Comparison of ENCODE assay signal across 15 cellular contexts in the genomic region with DNA sequence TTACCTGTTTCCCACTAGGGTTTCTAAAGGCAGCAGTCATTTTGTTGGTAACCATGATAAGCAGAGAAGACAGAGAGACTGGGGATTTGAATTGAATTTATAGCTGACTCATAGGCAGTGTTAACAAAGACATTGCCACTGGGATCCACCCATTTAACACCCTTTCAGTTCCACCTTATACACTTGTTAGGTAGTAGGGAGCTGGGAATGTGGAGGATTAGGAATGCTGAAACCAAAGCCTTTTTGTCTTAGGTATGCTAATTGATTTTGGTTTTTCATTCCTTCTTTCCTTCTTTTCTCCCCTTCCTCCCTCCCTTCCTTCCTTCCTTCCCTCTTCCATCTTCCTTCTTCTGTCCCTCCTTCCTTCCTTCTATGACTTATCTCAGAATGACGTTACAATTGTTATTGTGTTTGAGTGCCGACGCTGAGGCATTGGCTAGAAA. TPM values are rescaled to one million over a fixed set of nuclear protein-coding genes. Genes with fewer than 3 reads are reported as not detected.
DNase-seq lines count a peak whose midpoint lies in the region; ATAC-seq, FAIRE-seq and TF ChIP-seq lines count a peak whose summit lies in the region.
"Had no signal": no experiment of that assay in that cellular context is flagged by ENCODE, and none has a peak within 500 bp of the region (broad histone marks: within the 10 kb centered on the region; RNA-seq: fewer than 3 reads in every experiment).

No MANE protein-coding gene starts in this region.

- H3K9me1 ChIP-seq in endothelial cell of umbilical vein (replicated peaks; ENCODE audit: control insufficient read depth, extremely low read depth, insufficient read depth, low read length) = no peaks in the 10 kb centered on the region

- DNase-seq in NCI-H345 (lab: John Stamatoyannopoulos, UW) = peak; percentile 46
- no peak for DNase-seq in NCI-H345 treated with DMSO at 0.1 percent for 48 hours (lab: John Stamatoyannopoulos, UW; ENCODE audit: unreplicated experiment)
- DNase-seq in NCI-H226 = peak; percentile 40
- DNase-seq in endothelial cell of umbilical vein (ENCODE audit: low read depth, low spot score) = peak; percentile 75
- no peak for DNase-seq in NCI-H1436 treated with DMSO at 0.1 percent for 48 hours (lab: John Stamatoyannopoulos, UW)
- DNase-seq: activated CD4-positive, alpha-beta memory T cell treated with anti-CD3 and anti-CD28 coated beads for 36 hours; activated gamma-delta T cell treated with Interleukin-2 at 50 U/mL for 16 hours; brain microvascular endothelial cell; HFFc6; NCI-H1436; Peyer's patch; stimulated activated naive CD8-positive, alpha-beta T cell treated with anti-CD3 and anti-CD28 coated beads, Interleukin-15, Interleukin-2, amounts not matched to agents 100 U/mL and 50 U/mL, for 24 hours had no signal

- H3K9me3 ChIP-seq in endothelial cell of umbilical vein (replicated peaks; ENCODE audit: control insufficient read depth, insufficient read depth, low read length) = no peaks in the 10 kb centered on the region
- H3K9me3 ChIP-seq in neural cell (ENCODE audit: low read length) = no peaks in the 10 kb centered on the region
- H3K9me3 ChIP-seq: Peyer's patch had no signal

- no peaks in the 10 kb centered on the region for H4K20me1 ChIP-seq in endothelial cell of umbilical vein (replicated peaks; ENCODE audit: control insufficient read depth, extremely low read depth, insufficient read depth, low read length)
- no peaks in the 10 kb centered on the region for H4K20me1 ChIP-seq in neural cell (ENCODE audit: insufficient read depth)

- no peak for TF ChIP-seq EP300 in neural cell (conservative IDR thresholded peaks at IDR 0.05; ENCODE audit: poor library complexity, severe bottlenecking)

- no peak for ATAC-seq in GM18861 (IDR thresholded peaks at IDR 0.05; ENCODE audit: unreplicated experiment)
- ATAC-seq in GM21447 (IDR thresholded peaks at IDR 0.05; ENCODE audit: unreplicated experiment) = no peak
- ATAC-seq: stimulated activated naive CD8-positive, alpha-beta T cell treated with anti-CD3 and anti-CD28 coated beads, Interleukin-15, Interleukin-2, amounts not matched to agents 100 U/mL and 50 U/mL, for 24 hours had no signal

- H3K79me2 ChIP-seq in endothelial cell of umbilical vein (ENCODE audit: control insufficient read depth, insufficient read depth, low read length) = no peaks in the 10 kb centered on the region
- H3K79me2 ChIP-seq in neural cell (replicated peaks; ENCODE audit: insufficient read depth, low read length) = no peaks in the 10 kb centered on the region

- H3K9ac ChIP-seq in endothelial cell of umbilical vein (replicated peaks; ENCODE audit: extremely low read depth, insufficient read depth, low read length) = peak overlapping the region; percentile 24
- no peak overlapping the region for H3K9ac ChIP-seq in neural cell (ENCODE audit: low read length)

- no peak for TF ChIP-seq CTCF in endothelial cell of umbilical vein (IDR thresholded peaks at IDR 0.05; ENCODE audit: extremely low read depth in 1 of 2, insufficient read depth in 1 of 2, low read depth in 1 of 2, low read length in 2 of 2)
- TF ChIP-seq CTCF in neural cell (IDR thresholded peaks at IDR 0.05; ENCODE audit: poor library complexity, severe bottlenecking) = no peak

- H3K27ac ChIP-seq in endothelial cell of umbilical vein (ENCODE audit: insufficient read depth, low read depth, low read length) (peak overlapping the region; percentile 42), neural cell (ENCODE audit: low read length) (no peak overlapping the region)
- H3K27ac ChIP-seq: brain microvascular endothelial cell, Peyer's patch had no signal

- FAIRE-seq in endothelial cell of umbilical vein (lab: Jason Lieb, UNC) = peak; percentile 58

- H3K4me2 ChIP-seq in endothelial cell of umbilical vein (ENCODE audit: insufficient read depth, low read length) = peak overlapping the region; percentile 75
- H3K4me2 ChIP-seq in neural cell (ENCODE audit: low read length) = no peak overlapping the region

- peaks cover 14% of the 10 kb centered on the region for H3K4me1 ChIP-seq in endothelial cell of umbilical vein (ENCODE audit: control insufficient read depth, extremely low read depth, insufficient read depth, low read length)
- H3K4me1 ChIP-seq: Peyer's patch had no signal

- TF ChIP-seq RAD21 in neural cell (conservative IDR thresholded peaks at IDR 0.05) = no peak

- no TSS peak for BruUV-seq in endothelial cell of umbilical vein (replicated peaks; lab: Mats Ljungman, UMichigan)

- H3K4me3 ChIP-seq in endothelial cell of umbilical vein (replicated peaks in 1 of 3; ENCODE audit: insufficient read depth in 1 of 3, low read depth in 1 of 3, low read length in 3 of 3) (peak overlapping the region in 1 of 3 experiments; percentile 19), neural cell (ENCODE audit: low read length) (peak overlapping the region; percentile 16)
- H3K4me3 ChIP-seq: Peyer's patch had no signal

- POLR2A ChIA-PET in endothelial cell of umbilical vein (lab: Charles Lee) = interaction anchor here (1.5 kb wide), 1 partner anchor 12 kb away, joined by 3 read pairs; no protein-coding TSS in a partner anchor

- dilution Hi-C loops in endothelial cell of umbilical vein (cut with MboI; ENCODE audit: extremely low pct_ligation_motif_present, low sequenced_read_pairs) = no loop called here

- H3F3A ChIP-seq in neural cell (ENCODE audit: insufficient read depth, low read length, poor library complexity, severe bottlenecking) = no peaks in the 10 kb centered on the region

- H2AFZ ChIP-seq in endothelial cell of umbilical vein (ENCODE audit: low read depth, low read length) = peak overlapping the region; percentile 97
- peak overlapping the region; percentile 34 for H2AFZ ChIP-seq in neural cell (ENCODE audit: low read depth, low read length)

- CTCF ChIA-PET in endothelial cell of umbilical vein (lab: Charles Lee) = interaction anchor here (0.9 to 3.4 kb wide), 6 partner anchors 12 to 482 kb away, joined by 3 to 20 read pairs (median 6); a partner anchor contains a TSS

- H3K36me3 ChIP-seq in endothelial cell of umbilical vein (ENCODE audit: control insufficient read depth in 2 of 2, extremely low read depth in 1 of 2, insufficient read depth in 2 of 2, low read length in 2 of 2) = no peaks in the 10 kb centered on the region
- H3K36me3 ChIP-seq in neural cell (ENCODE audit: insufficient read depth, low read length) = no peaks in the 10 kb centered on the region
- H3K36me3 ChIP-seq: brain microvascular endothelial cell, Peyer's patch had no signal

- TF ChIP-seq POLR2A in endothelial cell of umbilical vein (IDR thresholded peaks at IDR 0.05; ENCODE audit: low read depth, low read length) = no peak

- H3K9me2 ChIP-seq in neural cell (ENCODE audit: insufficient read depth, low read length) = no peaks in the 10 kb centered on the region

- intact Hi-C loops in endothelial cell of umbilical vein (cut with micrococcal nuclease) = no loop called here

- no peaks in the 10 kb centered on the region for H3K27me3 ChIP-seq in endothelial cell of umbilical vein (ENCODE audit: control insufficient read depth in 2 of 2, insufficient read depth in 2 of 2, low read length in 2 of 2)
- no peaks in the 10 kb centered on the region for H3K27me3 ChIP-seq in neural cell (ENCODE audit: insufficient read depth, low read depth, low read length)
- H3K27me3 ChIP-seq: brain microvascular endothelial cell, Peyer's patch had no signal

TF ChIP-seq in endothelial cell of umbilical vein, 7 proteins besides CTCF, POLR2A, EP300 and RAD21:
- TF ChIP-seq JUN (IDR thresholded peaks at IDR 0.05; ENCODE audit: borderline replicate concordance, insufficient read depth, insufficient read length, low read depth) = peak; percentile 20
- no peak for TF ChIP-seq POLR2AphosphoS5 (IDR thresholded peaks at IDR 0.05; ENCODE audit: insufficient read depth, low read depth, low read length)
- TF ChIP-seq FOS (IDR thresholded peaks at IDR 0.05; ENCODE audit: borderline replicate concordance, insufficient read depth, low read length) = peak; percentile 60

TF ChIP-seq in neural cell, 6 proteins besides CTCF, POLR2A, EP300 and RAD21 (continues in another document):
- TF ChIP-seq MXI1 (conservative IDR thresholded peaks at IDR 0.05; ENCODE audit: poor library complexity, severe bottlenecking) (no peak), SMC3 (conservative IDR thresholded peaks at IDR 0.05; ENCODE audit: poor library complexity) (no peak), TAF1 (IDR thresholded peaks at IDR 0.05; ENCODE audit: low read depth) (no peak), EZH2 (IDR thresholded peaks at IDR 0.05; ENCODE audit: borderline replicate concordance, insufficient read depth, low read length, poor library complexity, severe bottlenecking) (no peak)

RNA-seq across cellular contexts. Expression of a gene that starts 7.5 kb away (rescaled TPM):
- 26.2 and 34.4 TPM in 2 replicates for total RNA-seq in endothelial cell of umbilical vein
- polyA plus RNA-seq in endothelial cell of umbilical vein (5.0 TPM in 2 replicates), neural cell (7.5 and 8.5 TPM in 2 replicates)
- 7.5 and 7.7 TPM in 2 replicates for polyA plus RNA-seq in endothelial cell of umbilical vein (2011; cell fraction: cytosol; rRNA removed)
- polyA plus RNA-seq in endothelial cell of umbilical vein (2011; cell fraction: nucleus; rRNA removed) = 8.2 and 11.2 TPM in 2 replicates
- polyA plus RNA-seq in endothelial cell of umbilical vein (2012) = 8.0 and 11.0 TPM in 2 replicates
- polyA minus RNA-seq in endothelial cell of umbilical vein (14.8 and 23.3 TPM in 2 replicates), neural cell (37.5 and 40.5 TPM in 2 replicates)
- 15.6 TPM for polyA minus RNA-seq in endothelial cell of umbilical vein (2011; cell fraction: cytosol; rRNA and poly(A)+ RNA removed)
- 30.0 and 35.6 TPM in 2 replicates for polyA minus RNA-seq in endothelial cell of umbilical vein (2011; cell fraction: nucleus; rRNA and poly(A)+ RNA removed)

RNA-seq across cellular contexts. Expression of a gene that starts 39.5 kb away (rescaled TPM):
- total RNA-seq in endothelial cell of umbilical vein = 1,109 and 1,117 TPM in 2 replicates
- 1,101 and 1,237 TPM in 2 replicates for polyA plus RNA-seq in endothelial cell of umbilical vein
- polyA plus RNA-seq in endothelial cell of umbilical vein (2011; cell fraction: cytosol; rRNA removed) = 1,767 and 1,879 TPM in 2 replicates
- 564 and 678 TPM in 2 replicates for polyA plus RNA-seq in endothelial cell of umbilical vein (2011; cell fraction: nucleus; rRNA removed)
- polyA plus RNA-seq in endothelial cell of umbilical vein (2012) = 2,190 and 2,506 TPM in 2 replicates
- polyA minus RNA-seq in endothelial cell of umbilical vein = 892 and 930 TPM in 2 replicates
- polyA minus RNA-seq in endothelial cell of umbilical vein (2011; cell fraction: cytosol; rRNA and poly(A)+ RNA removed) = 601 TPM
- polyA minus RNA-seq in endothelial cell of umbilical vein (2011; cell fraction: nucleus; rRNA and poly(A)+ RNA removed) = 161 and 212 TPM in 2 replicates
- 1,461 and 1,645 TPM in 2 replicates for polyA plus RNA-seq in neural cell
- 882 and 1,045 TPM in 2 replicates for polyA minus RNA-seq in neural cell

Comparison
In these comparisons a context has a peak if more than half of its experiments do, and no peak if none do; other contexts are left out.
1. DNase-seq: peak in NCI-H345 (single experiment), NCI-H226 (single experiment) and endothelial cell of umbilical vein (single experiment); none in NCI-H345 treated with DMSO at 0.1 percent for 48 hours (single experiment) and NCI-H1436 treated with DMSO at 0.1 percent for 48 hours (single experiment).